In genomic region chr9:101702257-101702656, GRCh38 we compare ENCODE assay signal across 22 cellular contexts. TPM values are rescaled to one million over a fixed set of nuclear protein-coding genes. Genes with fewer than 3 reads are reported as not detected.
DNase-seq lines count a peak whose midpoint lies in the region; ATAC-seq and TF ChIP-seq lines count a peak whose summit lies in the region.
"Had no signal": no experiment of that assay in that cellular context is flagged by ENCODE, and none has a peak within 500 bp of the region (broad histone marks: within the 10 kb centered on the region; RNA-seq: fewer than 3 reads in every experiment).

No MANE protein-coding gene starts in this region.

- no peaks in the 10 kb centered on the region for H4K20me1 ChIP-seq in mammary epithelial cell (ENCODE audit: insufficient read depth, low read length)

- H3K4me3 ChIP-seq in mammary epithelial cell (replicated peaks in 1 of 3; ENCODE audit: insufficient read depth in 1 of 3, low read depth in 2 of 3, low read length in 3 of 3) = no peak overlapping the region
- H3K4me3 ChIP-seq: GM12878, GM23248, HAP-1 had no signal

- H3K4me3 Mint-ChIP-seq in MCF 10A (ENCODE audit: unreplicated experiment) = no peak overlapping the region
- no peak overlapping the region for H3K4me3 Mint-ChIP-seq in stimulated activated effector memory CD8-positive, alpha-beta T cell treated with anti-CD3 and anti-CD28 coated beads, Interleukin-12 subunit alpha, Interleukin-12 subunit beta, amount 100 ng/mL, for 72 hours
- H3K4me3 Mint-ChIP-seq: CD4-positive, alpha-beta T cell; IgD-negative memory B cell had no signal

- no peaks in the 10 kb centered on the region for H3K36me3 Mint-ChIP-seq in MCF 10A (ENCODE audit: insufficient read depth, unreplicated experiment)
- H3K36me3 Mint-ChIP-seq in stimulated activated effector memory CD8-positive, alpha-beta T cell treated with anti-CD3 and anti-CD28 coated beads, Interleukin-12 subunit alpha, Interleukin-12 subunit beta, amount 100 ng/mL, for 72 hours = no peaks in the 10 kb centered on the region
- H3K36me3 Mint-ChIP-seq: IgD-negative memory B cell had no signal

- H3K9ac ChIP-seq in mammary epithelial cell (ENCODE audit: insufficient read depth, low read length) = no peak overlapping the region
- H3K9ac ChIP-seq: GM23248 had no signal

- dilution Hi-C loops in mammary epithelial cell (cut with HindIII; ENCODE audit: low sequenced_read_pairs) = no loop called here

- H3K79me2 ChIP-seq in mammary epithelial cell (ENCODE audit: insufficient read depth, low read length) = no peaks in the 10 kb centered on the region

- CTCF ChIA-PET in mammary epithelial cell (lab: Charles Lee; ENCODE audit: low non-redundant PET) (no interaction called here), MCF 10A (lab: Yijun Ruan, JAX) (interaction anchor here (0.6 to 1.4 kb wide), 3 partner anchors 9 to 100 kb away, joined by 3 to 6 read pairs (median 4); no protein-coding TSS in a partner anchor), RWPE1 (lab: Yijun Ruan, JAX) (interaction anchor here (1.2 kb wide), 1 partner anchor 23 kb away, joined by 3 read pairs; no protein-coding TSS in a partner anchor)

- H3K9me3 Mint-ChIP-seq in MCF 10A (ENCODE audit: unreplicated experiment) = no peaks in the 10 kb centered on the region
- H3K9me3 Mint-ChIP-seq in stimulated activated effector memory CD8-positive, alpha-beta T cell treated with anti-CD3 and anti-CD28 coated beads, Interleukin-12 subunit alpha, Interleukin-12 subunit beta, amount 100 ng/mL, for 72 hours = peaks cover 6% of the 10 kb centered on the region
- H3K9me3 Mint-ChIP-seq: CD4-positive, alpha-beta T cell had no signal

- intact Hi-C loops in mammary epithelial cell (cut with micrococcal nuclease) = no loop called here
- intact Hi-C loops in MCF 10A (cut with micrococcal nuclease) = no loop called here

- no peak overlapping the region for H3K27ac Mint-ChIP-seq in MCF 10A (ENCODE audit: low read depth, unreplicated experiment)
- no peak overlapping the region for H3K27ac Mint-ChIP-seq in stimulated activated effector memory CD8-positive, alpha-beta T cell treated with anti-CD3 and anti-CD28 coated beads, Interleukin-12 subunit alpha, Interleukin-12 subunit beta, amount 100 ng/mL, for 72 hours
- H3K27ac Mint-ChIP-seq: CD4-positive, alpha-beta T cell; IgD-negative memory B cell had no signal

- H3K4me1 Mint-ChIP-seq in MCF 10A (ENCODE audit: insufficient read depth, unreplicated experiment) = no peaks in the 10 kb centered on the region
- H3K4me1 Mint-ChIP-seq in stimulated activated effector memory CD8-positive, alpha-beta T cell treated with anti-CD3 and anti-CD28 coated beads, Interleukin-12 subunit alpha, Interleukin-12 subunit beta, amount 100 ng/mL, for 72 hours = no peaks in the 10 kb centered on the region

- no peak overlapping the region for H3K27ac ChIP-seq in mammary epithelial cell (ENCODE audit: insufficient read depth, low read depth, low read length)
- H3K27ac ChIP-seq in RWPE1 = no peak overlapping the region
- H3K27ac ChIP-seq in epithelial cell of prostate = no peak overlapping the region
- H3K27ac ChIP-seq: C4-2B, GM23248, HL-60 had no signal

- in situ Hi-C loops in mammary epithelial cell (cut with MboI; ENCODE audit: low sequenced_read_pairs in 2 of 2) = no loop called here

- no peaks in the 10 kb centered on the region for H3K4me1 ChIP-seq in mammary epithelial cell (ENCODE audit: insufficient read depth, low read length)
- H3K4me1 ChIP-seq: Caco-2 had no signal

- POLR2A ChIA-PET in MCF 10A (lab: Yijun Ruan, JAX) = no interaction called here
- POLR2A ChIA-PET in RWPE1 (lab: Yijun Ruan, JAX; ENCODE audit: low non-redundant PET) = no interaction called here

- no peak overlapping the region for H3K4me2 ChIP-seq in mammary epithelial cell (ENCODE audit: insufficient read depth, low read depth, low read length)

- peak; percentile 31 for ATAC-seq in stimulated activated effector memory CD8-positive, alpha-beta T cell treated with anti-CD3 and anti-CD28 coated beads, Interleukin-12 subunit alpha, Interleukin-12 subunit beta, amount 100 ng/mL, for 72 hours
- ATAC-seq: GM12878 had no signal

- peaks cover 7% of the 10 kb centered on the region for H3K27me3 Mint-ChIP-seq in MCF 10A (ENCODE audit: insufficient read depth, unreplicated experiment)

- BruUV-seq in mammary epithelial cell (replicated peaks; lab: Mats Ljungman, UMichigan) = no TSS peak
- no TSS peak for BruUV-seq in MCF 10A (replicated peaks; lab: Mats Ljungman, UMichigan)

- H3K36me3 ChIP-seq in mammary epithelial cell (ENCODE audit: insufficient read depth, low read length) = no peaks in the 10 kb centered on the region
- H3K36me3 ChIP-seq: HAP-1 had no signal

- H3K9me3 ChIP-seq in mammary epithelial cell (replicated peaks; ENCODE audit: insufficient read depth, low read length) = no peaks in the 10 kb centered on the region
- H3K9me3 ChIP-seq: Caco-2, HAP-1 had no signal

- DNase-seq in mammary epithelial cell = peak; percentile 34
- DNase-seq in MCF 10A (ENCODE audit: unreplicated experiment) = no peak
- DNase-seq in RWPE1 (ENCODE audit: low spot score) = peak; percentile 45
- peak; percentile 60 for DNase-seq in epithelial cell of prostate (ENCODE audit: low read depth, low spot score)
- no peak for DNase-seq in stimulated activated effector memory CD8-positive, alpha-beta T cell treated with anti-CD3 and anti-CD28 coated beads, Interleukin-12 subunit alpha, Interleukin-12 subunit beta, amount 100 ng/mL, for 72 hours (ENCODE audit: low spot score in 2 of 2)
- DNase-seq in AG08396 (ENCODE audit: low spot score) = no peak
- DNase-seq in HuH-7.5 (ENCODE audit: low spot score) = no peak
- no peak for DNase-seq in globus pallidus (ENCODE audit: low spot score)
- DNase-seq: ACHN; AML-193; Caco-2; CD4-positive, alpha-beta T cell; DMS79 treated with DMSO at 0.1 percent for 48 hours; GM23248; KBM-7 had no signal

- no peaks in the 10 kb centered on the region for H3K27me3 ChIP-seq in mammary epithelial cell (ENCODE audit: insufficient read depth, low read length)

- no peak for TF ChIP-seq CTCF in mammary epithelial cell (conservative IDR thresholded peaks at IDR 0.05 in 1 of 2, IDR thresholded peaks at IDR 0.05 in 1 of 2; ENCODE audit: extremely low read depth in 1 of 2, insufficient read depth in 1 of 2, low read depth in 1 of 2, low read length in 2 of 2)
- no peak for TF ChIP-seq CTCF in MCF 10A (IDR thresholded peaks at IDR 0.05; ENCODE audit: unreplicated experiment)
- no peak for TF ChIP-seq CTCF in RWPE1 (conservative IDR thresholded peaks at IDR 0.05; ENCODE audit: low read depth)

- no peak overlapping the region for H2AFZ ChIP-seq in mammary epithelial cell (ENCODE audit: low read depth, low read length)
- H2AFZ ChIP-seq: GM23248 had no signal

RNA-seq across cellular contexts. Expression of gene GRIN3A, which starts 36.2 kb away (rescaled TPM):
- total RNA-seq in mammary epithelial cell = not detected
- not detected for polyA plus RNA-seq in mammary epithelial cell
- not detected for polyA minus RNA-seq in mammary epithelial cell
- total RNA-seq in MCF 10A (2022) = not detected in 2 replicates
- total RNA-seq: Caco-2, G401, GM12878, GM23248 had no signal
- polyA plus RNA-seq: BJ, GM23248, IgD-negative memory B cell had no signal

Comparison
In these comparisons a context has a peak if more than half of its experiments do, and no peak if none do; other contexts are left out.
1. DNase-seq: peak in mammary epithelial cell (single experiment), RWPE1 (single experiment) and epithelial cell of prostate (single experiment); none in MCF 10A (single experiment), stimulated activated effector memory CD8-positive, alpha-beta T cell treated with anti-CD3 and anti-CD28 coated beads, Interleukin-12 subunit alpha, Interleukin-12 subunit beta, amount 100 ng/mL, for 72 hours (0 of 2), AG08396 (single experiment), HuH-7.5 (single experiment) and globus pallidus (single experiment).